Comparison of ENCODE assay signal across 18 cellular contexts in the genomic region with DNA sequence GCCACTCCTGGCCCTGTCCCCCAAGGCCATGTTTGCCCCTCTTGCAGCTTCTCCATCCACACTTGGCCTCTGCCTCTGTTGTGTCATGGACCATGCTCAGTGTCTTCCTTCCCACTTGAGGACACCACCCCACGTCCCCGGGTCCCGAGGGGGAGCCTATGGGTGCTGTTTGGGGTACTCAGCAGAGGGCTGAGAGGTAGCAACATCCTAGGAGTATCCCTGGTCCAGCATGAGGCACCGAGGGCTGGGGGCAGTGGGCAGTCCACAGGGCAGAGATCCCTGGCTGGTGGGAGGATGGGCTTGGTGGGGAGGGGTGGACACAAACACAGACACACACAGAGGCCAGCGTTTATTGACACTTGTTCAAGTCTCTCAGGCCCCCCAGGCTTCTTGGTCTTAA. TPM values are rescaled to one million over a fixed set of nuclear protein-coding genes. Genes with fewer than 3 reads are reported as not detected.
DNase-seq lines count a peak whose midpoint lies in the region; ATAC-seq and TF ChIP-seq lines count a peak whose summit lies in the region.
"Had no signal": no experiment of that assay in that cellular context is flagged by ENCODE, and none has a peak within 500 bp of the region (broad histone marks: within the 10 kb centered on the region; RNA-seq: fewer than 3 reads in every experiment).

No MANE protein-coding gene starts in this region.

- H4K8ac ChIP-seq in H9 (replicated peaks; ENCODE audit: insufficient read length, low read depth, low read length) = no peak overlapping the region

- no peaks in the 10 kb centered on the region for H3K79me1 ChIP-seq in H9 (ENCODE audit: insufficient read depth, low read depth, low read length, poor library complexity, severe bottlenecking)

- H3K27ac Mint-ChIP-seq in H9 = peak overlapping the region in 2 of 3 experiments; percentile 46 to 86; a peak in 3 of 7 replicates
- H3K27ac Mint-ChIP-seq in endodermal cell = peak overlapping the region; percentile 86
- H3K27ac Mint-ChIP-seq: activated CD4-positive, alpha-beta memory T cell treated with anti-CD3 and anti-CD28 coated beads for 36 hours; dendritic cell treated with granulocyte-macrophage colony-stimulating factor and Interleukin-4, amounts not matched to agents 40 ng/mL and 50 ng/mL, for 4 days had no signal

- no peak overlapping the region for H3K18ac ChIP-seq in H9 (ENCODE audit: insufficient read length, low read depth, low read length)

- no peak overlapping the region for H3K4ac ChIP-seq in H9 (ENCODE audit: low read depth, low read length)

- H3K36me3 Mint-ChIP-seq in H9 (ENCODE audit: insufficient read depth in 1 of 3, low read depth in 3 of 3) (peaks cover 46 to 72% (median 63%) of the 10 kb centered on the region in 3 experiments; a peak in 6 of 7 replicates), endodermal cell (ENCODE audit: low read depth) (peaks cover 70% of the 10 kb centered on the region)

- no peaks in the 10 kb centered on the region for H3K27me3 ChIP-seq in H9 (ENCODE audit: insufficient read depth, low read length)
- H3K27me3 ChIP-seq in endodermal cell (ENCODE audit: control insufficient read depth, insufficient read depth, low read length, poor library complexity, severe bottlenecking) = no peaks in the 10 kb centered on the region
- H3K27me3 ChIP-seq in lower lobe of right lung (ENCODE audit: low read depth) = no peaks in the 10 kb centered on the region
- no peaks in the 10 kb centered on the region for H3K27me3 ChIP-seq in stomach smooth muscle (ENCODE audit: control insufficient read depth in 1 of 2, insufficient read depth in 2 of 2, low read length in 2 of 2)

- no CpG with 5 or more reads among the region's 5 CpGs for WGBS in H9 (ENCODE audit: extremely low coverage, insufficient read length, low lambda C conversion rate)
- 96 to 100% methylated on average over 2 to 5 of the region's 5 CpGs for WGBS in endodermal cell (ENCODE audit: insufficient coverage in 1 of 2, insufficient read length in 1 of 2), 2 experiments

- no peak for TF ChIP-seq CTCF in H9 (conservative IDR thresholded peaks at IDR 0.05)
- no peak for TF ChIP-seq CTCF in endodermal cell (conservative IDR thresholded peaks at IDR 0.05)
- no peak for TF ChIP-seq CTCF in lower lobe of right lung (IDR thresholded peaks at IDR 0.05)

- H3K4me3 Mint-ChIP-seq in H9 (no peak overlapping the region), endodermal cell (no peak overlapping the region)
- H3K4me3 Mint-ChIP-seq: activated CD4-positive, alpha-beta memory T cell treated with anti-CD3 and anti-CD28 coated beads for 36 hours; CD8-positive, alpha-beta memory T cell; dendritic cell treated with granulocyte-macrophage colony-stimulating factor and Interleukin-4, amounts not matched to agents 40 ng/mL and 50 ng/mL, for 4 days had no signal

- H3K27ac ChIP-seq in H9 (ENCODE audit: insufficient read length, low read depth, low read length) (no peak overlapping the region), endodermal cell (ENCODE audit: low read depth, low read length) (no peak overlapping the region), lower lobe of right lung (peak overlapping the region; percentile 94), stomach smooth muscle (ENCODE audit: low read length) (peak overlapping the region; percentile 94), substantia nigra (ENCODE audit: low read depth, low read length, poor library complexity, severe bottlenecking) (no peak overlapping the region)

- intact Hi-C loops in lower lobe of right lung (cut with DNase I) = no loop called here

- no peak overlapping the region for H3K14ac ChIP-seq in H9 (ENCODE audit: insufficient read depth, low read length)

- H2BK12ac ChIP-seq in H9 (ENCODE audit: insufficient read length, low read depth, low read length) = no peak overlapping the region

- H3K9me3 Mint-ChIP-seq in H9 (no peaks in the 10 kb centered on the region), endodermal cell (no peaks in the 10 kb centered on the region)
- H3K9me3 Mint-ChIP-seq: activated CD4-positive, alpha-beta memory T cell treated with anti-CD3 and anti-CD28 coated beads for 36 hours; CD8-positive, alpha-beta memory T cell; dendritic cell treated with granulocyte-macrophage colony-stimulating factor and Interleukin-4, amounts not matched to agents 40 ng/mL and 50 ng/mL, for 4 days had no signal

- H3K36me3 ChIP-seq in endodermal cell (ENCODE audit: control insufficient read depth, insufficient read depth, low read length) = peaks cover 75% of the 10 kb centered on the region
- H3K36me3 ChIP-seq in lower lobe of right lung = peaks cover 58% of the 10 kb centered on the region
- H3K36me3 ChIP-seq in stomach smooth muscle (ENCODE audit: control insufficient read depth in 2 of 2, insufficient read depth in 2 of 2, low read length in 2 of 2) = peaks cover 32 to 38% of the 10 kb centered on the region in 2 donors

- H3K27me3 Mint-ChIP-seq in H9 (ENCODE audit: low read depth) = no peaks in the 10 kb centered on the region; the same call in 1 of the 2 replicates
- H3K27me3 Mint-ChIP-seq in endodermal cell (ENCODE audit: insufficient read depth) = no peaks in the 10 kb centered on the region
- H3K27me3 Mint-ChIP-seq: activated CD4-positive, alpha-beta memory T cell treated with anti-CD3 and anti-CD28 coated beads for 36 hours; CD8-positive, alpha-beta memory T cell; dendritic cell treated with granulocyte-macrophage colony-stimulating factor and Interleukin-4, amounts not matched to agents 40 ng/mL and 50 ng/mL, for 4 days had no signal

- DNase-seq in H9 = no peak
- no peak for DNase-seq in endodermal cell
- no peak for DNase-seq in lower lobe of right lung
- no peak for DNase-seq in DMS79 treated with DMSO at 0.1 percent for 48 hours (lab: John Stamatoyannopoulos, UW)
- DNase-seq in DMS79 (lab: John Stamatoyannopoulos, UW) = no peak
- DNase-seq in substantia nigra (lab: John Stamatoyannopoulos, UW) = no peak
- DNase-seq: activated CD4-positive, alpha-beta memory T cell treated with anti-CD3 and anti-CD28 coated beads for 36 hours; CD8-positive, alpha-beta memory T cell; KG1; NCI-H2227 treated with DMSO at 0.1 percent for 48 hours; stimulated activated naive CD4-positive, alpha-beta T cell treated with Interleukin-2 at 50 U/mL for 16 hours had no signal

- H4K91ac ChIP-seq in H9 (ENCODE audit: insufficient read length, low read depth, low read length) = no peak overlapping the region

- H3K23ac ChIP-seq in H9 (ENCODE audit: insufficient read length, low read depth, low read length) = no peak overlapping the region

- H3K9me3 ChIP-seq in H9 (ENCODE audit: control insufficient read depth, low read depth, low read length) = no peaks in the 10 kb centered on the region
- H3K9me3 ChIP-seq in endodermal cell (ENCODE audit: control insufficient read depth, low read length) = no peaks in the 10 kb centered on the region
- no peaks in the 10 kb centered on the region for H3K9me3 ChIP-seq in lower lobe of right lung
- no peaks in the 10 kb centered on the region for H3K9me3 ChIP-seq in stomach smooth muscle (ENCODE audit: control insufficient read depth in 2 of 2, low read length in 2 of 2)

- H3K79me2 ChIP-seq in H9 (ENCODE audit: insufficient read depth, low read length) = no peaks in the 10 kb centered on the region

- no peak overlapping the region for H2BK5ac ChIP-seq in H9 (ENCODE audit: insufficient read length, low read length)

- no peak overlapping the region for H2BK120ac ChIP-seq in H9 (ENCODE audit: low read depth, low read length, poor library complexity, severe bottlenecking)

- no peak for ATAC-seq in lower lobe of right lung
- ATAC-seq in GM19351 (IDR thresholded peaks at IDR 0.05; ENCODE audit: unreplicated experiment) = no peak

- no peak overlapping the region for H2BK20ac ChIP-seq in H9 (ENCODE audit: low read depth, low read length, poor library complexity, severe bottlenecking)

- H4K5ac ChIP-seq in H9 (ENCODE audit: insufficient read length, low read depth, low read length) = no peak overlapping the region

- H3T11ph ChIP-seq in H9 (ENCODE audit: low read length) = no peak overlapping the region

- no peak overlapping the region for H2BK15ac ChIP-seq in H9 (ENCODE audit: low read depth, low read length)

- H3K4me3 ChIP-seq in endodermal cell (ENCODE audit: low read length) (no peak overlapping the region), lower lobe of right lung (no peak overlapping the region), stomach smooth muscle (ENCODE audit: low read length in 2 of 2) (no peak overlapping the region)

- no peaks in the 10 kb centered on the region for H3K4me1 ChIP-seq in H9 (ENCODE audit: insufficient read depth, low read length)
- H3K4me1 ChIP-seq in endodermal cell (ENCODE audit: control insufficient read depth, insufficient read depth, low read length) = no peaks in the 10 kb centered on the region
- peaks cover 19% of the 10 kb centered on the region for H3K4me1 ChIP-seq in lower lobe of right lung
- peaks cover 15% of the 10 kb centered on the region for H3K4me1 ChIP-seq in stomach smooth muscle (ENCODE audit: control insufficient read depth, insufficient read depth, low read length)

- H3K4me2 ChIP-seq in H9 (ENCODE audit: insufficient read depth, insufficient read length, low read length) = no peak overlapping the region

- H3K23me2 ChIP-seq in H9 (ENCODE audit: insufficient read length, low read depth, low read length, poor library complexity, severe bottlenecking) = no peaks in the 10 kb centered on the region

- H3K9ac ChIP-seq in H9 (ENCODE audit: extremely low read depth, insufficient read length, low read length) (no peak overlapping the region), endodermal cell (ENCODE audit: extremely low read depth, low read length, poor library complexity, severe bottlenecking) (no peak overlapping the region), stomach smooth muscle (ENCODE audit: low read length in 2 of 2) (peak overlapping the region; percentile 36 to 44)

- H3K56ac ChIP-seq in H9 (ENCODE audit: insufficient read length, low read depth, low read length) = no peak overlapping the region

- H2AFZ ChIP-seq in H9 (ENCODE audit: low read length) = no peak overlapping the region

- H2AK5ac ChIP-seq in H9 (ENCODE audit: insufficient read length, low read length) = no peak overlapping the region

- no peaks in the 10 kb centered on the region for H4K20me1 ChIP-seq in H9 (ENCODE audit: control insufficient read depth, insufficient read depth, insufficient read length)

- H3K4me1 Mint-ChIP-seq in H9 (peaks cover 6% of the 10 kb centered on the region in 2 experiments), endodermal cell (peaks cover 12% of the 10 kb centered on the region)

RNA-seq across cellular contexts. Expression of a gene that starts 1.7 kb away (rescaled TPM):
- total RNA-seq in H9 (2021) = not detected in 2 replicates
- total RNA-seq in endodermal cell = 1 to 10 TPM; 1.4 to 2.4 TPM
- not detected for polyA plus RNA-seq in endodermal cell (2013, experiment 1 of 2)
- not detected for polyA plus RNA-seq in endodermal cell (2013, experiment 2 of 2)
- 64.2 TPM for total RNA-seq in lower lobe of right lung
- total RNA-seq: activated CD4-positive, alpha-beta memory T cell treated with anti-CD3 and anti-CD28 coated beads for 36 hours; CD8-positive, alpha-beta memory T cell; SK-MEL-5 had no signal
- polyA plus RNA-seq: CD8-positive, alpha-beta memory T cell had no signal

RNA-seq across cellular contexts. Expression of a gene that starts 10.7 kb away (rescaled TPM):
- total RNA-seq in H9 (2021) (379 and 399 TPM in 2 replicates), endodermal cell (100 to 1,000 TPM; 633 to 714 TPM), lower lobe of right lung (584 TPM)
- polyA plus RNA-seq in endodermal cell (2013, experiment 1 of 2) = 405 TPM
- 436 TPM for polyA plus RNA-seq in endodermal cell (2013, experiment 2 of 2)

RNA-seq across cellular contexts. Expression of a gene that starts 35.3 kb away (rescaled TPM):
- total RNA-seq in H9 (2021) (203 and 216 TPM in 2 replicates), endodermal cell (100 to 1,000 TPM; 189 to 194 TPM), lower lobe of right lung (90.2 TPM)
- 216 TPM for polyA plus RNA-seq in endodermal cell (2013, experiment 1 of 2)
- polyA plus RNA-seq in endodermal cell (2013, experiment 2 of 2) = 209 TPM

RNA-seq across cellular contexts. Expression of a gene that starts 35.9 kb away (rescaled TPM):
- total RNA-seq in H9 (2021) = 145 and 146 TPM in 2 replicates
- 100 to 1,000 TPM; 102 to 132 TPM for total RNA-seq in endodermal cell
- 99.2 TPM for polyA plus RNA-seq in endodermal cell (2013, experiment 1 of 2)
- polyA plus RNA-seq in endodermal cell (2013, experiment 2 of 2) = 100 TPM
- total RNA-seq in lower lobe of right lung = 38.7 TPM

RNA-seq across cellular contexts. Expression of a gene that starts 39.6 kb away (rescaled TPM):
- total RNA-seq in H9 (2021) (not detected in 2 replicates), endodermal cell (not detected), lower lobe of right lung (not detected)
- polyA plus RNA-seq in endodermal cell (2013, experiment 1 of 2) = not detected
- polyA plus RNA-seq in endodermal cell (2013, experiment 2 of 2) = not detected
- total RNA-seq: activated CD4-positive, alpha-beta memory T cell treated with anti-CD3 and anti-CD28 coated beads for 36 hours; aorta; CD8-positive, alpha-beta memory T cell; fibroblast of villous mesenchyme; mesenteric fat pad; SK-MEL-5 had no signal
- polyA plus RNA-seq: aorta; CD8-positive, alpha-beta memory T cell had no signal

Comparison
In these comparisons a context has a peak if more than half of its experiments do, and no peak if none do; other contexts are left out.
1. H3K27ac ChIP-seq: peak in lower lobe of right lung (single experiment) and stomach smooth muscle (single experiment); none in H9 (single experiment), endodermal cell (single experiment) and substantia nigra (single experiment).
2. H3K9ac ChIP-seq: peak in stomach smooth muscle (2 of 2); none in H9 (single experiment) and endodermal cell (single experiment).
3. RNA of a gene that starts 1.7 kb away (total RNA-seq): 64.2 TPM in lower lobe of right lung (single experiment); 1.4 to 2.4 TPM in endodermal cell and not detected in H9; every median in the first group is over 10 times any median in the second.